1 cellular context compared by ENCODE assay signal in the genomic region with DNA sequence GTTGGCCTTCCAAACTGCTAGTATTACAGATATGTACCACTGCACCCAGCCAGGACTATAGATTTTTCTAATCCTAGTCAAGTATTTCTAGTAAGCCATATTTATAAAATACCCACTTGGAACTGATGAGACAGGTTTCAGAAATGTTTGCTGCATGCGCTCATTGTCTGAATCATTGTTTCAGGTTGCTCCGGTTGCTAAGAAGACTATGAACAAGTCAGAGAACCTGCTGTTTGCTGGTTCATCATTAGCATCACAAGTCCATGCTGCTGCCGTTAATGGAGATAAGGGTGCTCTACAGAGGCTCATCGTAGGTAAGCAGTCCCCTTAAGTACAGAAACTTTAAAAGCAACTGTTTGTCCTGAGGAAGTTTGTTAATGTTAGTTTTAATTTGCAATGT.
TF ChIP-seq lines count a peak whose summit lies in the region.

No MANE protein-coding gene starts in this region.

TF ChIP-seq in SK-N-SH treated with all-trans-retinoic acid at 6 μM for 48 hours, 23 proteins besides CTCF, POLR2A, EP300 and RAD21 (continued from another document):
- TF ChIP-seq, protein P1, sequence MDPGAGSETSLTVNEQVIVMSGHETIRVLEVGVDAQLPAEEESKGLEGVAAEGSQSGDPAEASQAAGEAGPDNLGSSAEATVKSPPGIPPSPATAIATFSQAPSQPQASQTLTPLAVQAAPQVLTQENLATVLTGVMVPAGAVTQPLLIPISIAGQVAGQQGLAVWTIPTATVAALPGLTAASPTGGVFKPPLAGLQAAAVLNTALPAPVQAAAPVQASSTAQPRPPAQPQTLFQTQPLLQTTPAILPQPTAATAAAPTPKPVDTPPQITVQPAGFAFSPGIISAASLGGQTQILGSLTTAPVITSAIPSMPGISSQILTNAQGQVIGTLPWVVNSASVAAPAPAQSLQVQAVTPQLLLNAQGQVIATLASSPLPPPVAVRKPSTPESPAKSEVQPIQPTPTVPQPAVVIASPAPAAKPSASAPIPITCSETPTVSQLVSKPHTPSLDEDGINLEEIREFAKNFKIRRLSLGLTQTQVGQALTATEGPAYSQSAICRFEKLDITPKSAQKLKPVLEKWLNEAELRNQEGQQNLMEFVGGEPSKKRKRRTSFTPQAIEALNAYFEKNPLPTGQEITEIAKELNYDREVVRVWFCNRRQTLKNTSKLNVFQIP (CRISPR knock-in tag; IDR thresholded peaks at IDR 0.05; ENCODE audit: borderline replicate concordance, low read depth) = no peak
- TF ChIP-seq, protein P2, sequence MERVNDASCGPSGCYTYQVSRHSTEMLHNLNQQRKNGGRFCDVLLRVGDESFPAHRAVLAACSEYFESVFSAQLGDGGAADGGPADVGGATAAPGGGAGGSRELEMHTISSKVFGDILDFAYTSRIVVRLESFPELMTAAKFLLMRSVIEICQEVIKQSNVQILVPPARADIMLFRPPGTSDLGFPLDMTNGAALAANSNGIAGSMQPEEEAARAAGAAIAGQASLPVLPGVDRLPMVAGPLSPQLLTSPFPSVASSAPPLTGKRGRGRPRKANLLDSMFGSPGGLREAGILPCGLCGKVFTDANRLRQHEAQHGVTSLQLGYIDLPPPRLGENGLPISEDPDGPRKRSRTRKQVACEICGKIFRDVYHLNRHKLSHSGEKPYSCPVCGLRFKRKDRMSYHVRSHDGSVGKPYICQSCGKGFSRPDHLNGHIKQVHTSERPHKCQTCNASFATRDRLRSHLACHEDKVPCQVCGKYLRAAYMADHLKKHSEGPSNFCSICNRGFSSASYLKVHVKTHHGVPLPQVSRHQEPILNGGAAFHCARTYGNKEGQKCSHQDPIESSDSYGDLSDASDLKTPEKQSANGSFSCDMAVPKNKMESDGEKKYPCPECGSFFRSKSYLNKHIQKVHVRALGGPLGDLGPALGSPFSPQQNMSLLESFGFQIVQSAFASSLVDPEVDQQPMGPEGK (CRISPR knock-in tag; IDR thresholded peaks at IDR 0.05; ENCODE audit: borderline replicate concordance) = no peak
